In the genomic region with DNA sequence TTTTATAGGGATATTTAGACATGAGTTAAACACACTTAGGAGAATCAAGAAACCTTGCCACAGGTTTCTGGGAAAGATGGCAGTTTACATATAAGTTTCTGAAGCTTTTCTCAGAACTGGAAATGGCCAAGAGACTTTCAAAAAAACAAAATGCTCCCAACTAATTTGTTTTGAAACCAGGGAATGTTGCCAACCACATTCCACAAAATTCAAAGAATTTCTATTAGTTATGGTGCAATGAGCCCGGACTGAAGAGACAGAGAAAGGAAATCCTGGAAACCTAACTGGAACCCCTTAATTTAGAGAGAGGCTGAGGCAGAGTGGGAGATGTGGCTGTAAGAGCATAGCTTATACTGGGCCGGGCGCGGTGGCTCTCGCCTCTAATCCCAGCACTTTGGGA, we compare ENCODE assay signal across 19 cellular contexts.
DNase-seq lines count a peak whose midpoint lies in the region; ATAC-seq and TF ChIP-seq lines count a peak whose summit lies in the region.
"Had no signal": no experiment of that assay in that cellular context is flagged by ENCODE, and none has a peak within 500 bp of the region (broad histone marks: within the 10 kb centered on the region; RNA-seq: fewer than 3 reads in every experiment).

No MANE protein-coding gene starts in this region.

- no peak for TF ChIP-seq RAD21 in Ishikawa (IDR thresholded peaks at IDR 0.05; ENCODE audit: low read depth)

- no peak for TF ChIP-seq EP300 in Ishikawa (IDR thresholded peaks at IDR 0.05; ENCODE audit: borderline replicate concordance)

- peaks cover 3% of the 10 kb centered on the region for H3K4me1 Mint-ChIP-seq in T-helper 2 cell treated with Interferon-gamma antibody and Interleukin-4, amounts not matched to agents 5 μg/mL and 100 μg/mL, for 36 hours (ENCODE audit: low read depth)
- no peaks in the 10 kb centered on the region for H3K4me1 Mint-ChIP-seq in natural killer cell

- no peak for TF ChIP-seq CTCF in natural killer cell (IDR thresholded peaks at IDR 0.05)

- no peaks in the 10 kb centered on the region for H3K9me3 Mint-ChIP-seq in T-helper 2 cell treated with Interferon-gamma antibody and Interleukin-4, amounts not matched to agents 5 μg/mL and 100 μg/mL, for 36 hours
- no peaks in the 10 kb centered on the region for H3K9me3 Mint-ChIP-seq in natural killer cell

- H3K27ac Mint-ChIP-seq in T-helper 2 cell treated with Interferon-gamma antibody and Interleukin-4, amounts not matched to agents 5 μg/mL and 100 μg/mL, for 36 hours, result no peak overlapping the region
- H3K27ac Mint-ChIP-seq in natural killer cell, result no peak overlapping the region

- intact Hi-C loops in natural killer cell (cut with micrococcal nuclease), result no loop called here

- no peaks in the 10 kb centered on the region for H3K36me3 Mint-ChIP-seq in T-helper 2 cell treated with Interferon-gamma antibody and Interleukin-4, amounts not matched to agents 5 μg/mL and 100 μg/mL, for 36 hours (ENCODE audit: low read depth)
- no peaks in the 10 kb centered on the region for H3K36me3 Mint-ChIP-seq in natural killer cell

- no peak for ATAC-seq in natural killer cell
- ATAC-seq: GM12878, HCT116, HepG2 had no signal

- H3K27me3 Mint-ChIP-seq in T-helper 2 cell treated with Interferon-gamma antibody and Interleukin-4, amounts not matched to agents 5 μg/mL and 100 μg/mL, for 36 hours (ENCODE audit: low read depth), result peaks cover 11% of the 10 kb centered on the region
- peaks cover 11 to 16% of the 10 kb centered on the region in 2 donors for H3K27me3 Mint-ChIP-seq in natural killer cell (ENCODE audit: low read depth in 2 of 2)

- DNase-seq in AG20443 (ENCODE audit: low spot score), result peak; percentile 30
- peak; percentile 11 for DNase-seq in fibroblast of gingiva (ENCODE audit: low read depth)
- peak; percentile 47 for DNase-seq in renal cortical epithelial cell (ENCODE audit: low read depth)
- no peak for DNase-seq in NCI-H1436 treated with DMSO at 0.1 percent for 48 hours (lab: John Stamatoyannopoulos, UW)
- no peak for DNase-seq in SHP77 (lab: John Stamatoyannopoulos, UW)
- no peak for DNase-seq in T-helper 2 cell treated with Interferon-gamma antibody and Interleukin-4, amounts not matched to agents 5 μg/mL and 100 μg/mL, for 36 hours (ENCODE audit: low spot score)
- DNase-seq in natural killer cell, result no peak
- DNase-seq: BE2C, GM23248, KG1, NCI-H1105, NCI-H2029 treated with DMSO at 0.1 percent for 48 hours, NCI-H2171 treated with DMSO at 0.1 percent for 48 hours, NCI-H526, Peyer's patch had no signal

- H3K4me3 Mint-ChIP-seq in T-helper 2 cell treated with Interferon-gamma antibody and Interleukin-4, amounts not matched to agents 5 μg/mL and 100 μg/mL, for 36 hours, result no peak overlapping the region
- no peak overlapping the region for H3K4me3 Mint-ChIP-seq in natural killer cell

TF ChIP-seq in Ishikawa, 13 proteins besides CTCF, POLR2A, EP300 and RAD21:
- TF ChIP-seq NFIC (IDR thresholded peaks at IDR 0.05), result no peak
- peak; percentile 20; the same call in 1 of the 2 replicates for TF ChIP-seq TEAD4 (IDR thresholded peaks at IDR 0.05)

Comparison
In these comparisons a context has a peak if more than half of its experiments do, and no peak if none do; other contexts are left out.
1. DNase-seq: peak in AG20443 (single experiment), fibroblast of gingiva (single experiment) and renal cortical epithelial cell (single experiment); none in NCI-H1436 treated with DMSO at 0.1 percent for 48 hours (single experiment), SHP77 (0 of 2), T-helper 2 cell treated with Interferon-gamma antibody and Interleukin-4, amounts not matched to agents 5 μg/mL and 100 μg/mL, for 36 hours (single experiment) and natural killer cell (single experiment).